25 cellular contexts compared by ENCODE assay signal in the genomic region with DNA sequence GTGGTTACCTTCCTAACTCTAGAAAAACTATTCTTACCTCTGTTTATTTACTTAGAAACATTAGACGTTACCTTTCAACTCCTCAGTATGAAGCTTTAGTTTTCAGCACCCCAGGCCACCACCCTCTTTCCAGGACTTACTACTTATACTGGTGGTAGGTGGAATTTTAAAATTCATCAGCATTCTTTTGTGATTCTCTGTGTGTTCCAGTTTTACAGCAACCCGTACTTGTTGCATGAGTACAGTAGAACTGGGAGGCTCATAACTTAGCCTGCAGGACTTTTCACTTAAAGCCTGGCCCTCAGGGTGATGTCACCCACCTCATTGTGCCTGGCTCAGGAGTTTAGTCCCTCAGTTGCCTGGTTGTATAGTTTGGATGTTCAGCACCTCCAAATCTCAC. TPM values are rescaled to one million over a fixed set of nuclear protein-coding genes. Genes with fewer than 3 reads are reported as not detected.
"Had no signal": no experiment of that assay in that cellular context is flagged by ENCODE, and none has a peak within 500 bp of the region (broad histone marks: within the 10 kb centered on the region; RNA-seq: fewer than 3 reads in every experiment).

No MANE protein-coding gene starts in this region.

- H3K4me3 ChIP-seq: coronary artery, hepatocyte, mucosa of descending colon, spleen, testis, tibial nerve had no signal

- H3K4me2 ChIP-seq: hepatocyte had no signal

- H3K4me1 Mint-ChIP-seq: endodermal cell, neural crest cell had no signal

- H3K27me3 Mint-ChIP-seq: stimulated activated naive B cell treated with anti-CD40 and anti-IgM and Interleukin-4, amounts not matched to agents 10 μg/mL and 1 μg/mL and 100 μg/mL, for 72 hours; stimulated activated naive CD8-positive, alpha-beta T cell treated with anti-CD3 and anti-CD28 coated beads, Interleukin-15, amount 100 ng/mL, for 72 hours had no signal

- H3K36me3 ChIP-seq: spleen, tibial nerve had no signal

- DNase-seq: effector CD4-positive, alpha-beta T cell; endodermal cell; erythroblast; foreskin melanocyte; head of caudate nucleus; natural killer cell; posterior cingulate gyrus; spleen; stimulated activated CD4-positive, alpha-beta T cell treated with anti-CD3 and anti-CD28 coated beads, Interleukin-15, amount 100 ng/mL, for 24 hours; stimulated activated CD4-positive, alpha-beta T cell treated with anti-CD3 and anti-CD28 coated beads, Interleukin-1b, Interleukin-23, amount 100 ng/mL, for 48 hours; stimulated activated CD4-positive, alpha-beta T cell treated with anti-CD3 and anti-CD28 coated beads, Interleukin-4, amount 100 ng/mL, for 24 hours; stimulated activated naive B cell treated with anti-CD40 and anti-IgM and Interleukin-4, amounts not matched to agents 10 μg/mL and 1 μg/mL and 100 μg/mL, for 72 hours; stimulated activated naive CD8-positive, alpha-beta T cell treated with anti-CD3 and anti-CD28 coated beads, Interleukin-15, amount 100 ng/mL, for 72 hours; testis had no signal

- H3K27me3 ChIP-seq: hepatocyte, spleen, testis, tibial nerve had no signal

- H2AFZ ChIP-seq: hepatocyte had no signal

- H3K27ac Mint-ChIP-seq: endodermal cell; natural killer cell; stimulated activated naive B cell treated with anti-CD40 and anti-IgM and Interleukin-4, amounts not matched to agents 10 μg/mL and 1 μg/mL and 100 μg/mL, for 72 hours had no signal

- H3K4me3 Mint-ChIP-seq: endodermal cell; natural killer cell; neural crest cell; stimulated activated naive B cell treated with anti-CD40 and anti-IgM and Interleukin-4, amounts not matched to agents 10 μg/mL and 1 μg/mL and 100 μg/mL, for 72 hours; stimulated activated naive CD8-positive, alpha-beta T cell treated with anti-CD3 and anti-CD28 coated beads, Interleukin-15, amount 100 ng/mL, for 72 hours had no signal

- H3K9me3 Mint-ChIP-seq: endodermal cell; natural killer cell; stimulated activated naive B cell treated with anti-CD40 and anti-IgM and Interleukin-4, amounts not matched to agents 10 μg/mL and 1 μg/mL and 100 μg/mL, for 72 hours had no signal

- H3K27ac ChIP-seq: coronary artery, hepatocyte, spleen, testis, tibial nerve had no signal

- ATAC-seq: natural killer cell; sciatic nerve; stimulated activated naive B cell treated with anti-CD40 and anti-IgM and Interleukin-4, amounts not matched to agents 10 μg/mL and 1 μg/mL and 100 μg/mL, for 72 hours; stimulated activated naive CD8-positive, alpha-beta T cell treated with anti-CD3 and anti-CD28 coated beads, Interleukin-15, amount 100 ng/mL, for 72 hours had no signal

- H3K36me3 Mint-ChIP-seq: natural killer cell; stimulated activated naive B cell treated with anti-CD40 and anti-IgM and Interleukin-4, amounts not matched to agents 10 μg/mL and 1 μg/mL and 100 μg/mL, for 72 hours had no signal

- H3K9me3 ChIP-seq: mucosa of descending colon, spleen, testis, tibial nerve had no signal

RNA-seq across cellular contexts. Expression of a gene that starts 49.4 kb away (rescaled TPM):
- total RNA-seq: endodermal cell, endothelial cell of umbilical vein, lung microvascular endothelial cell, myocyte, neural crest cell, osteocyte, pulmonary artery endothelial cell had no signal
